In genomic region chr4:112708772-112709171, GRCh38 we compare ENCODE assay signal across 1 cellular context.
TF ChIP-seq lines count a peak whose summit lies in the region.

No MANE protein-coding gene starts in this region.

TF ChIP-seq in GM23338, 12 proteins besides CTCF, POLR2A, EP300 and RAD21 (continued from another document):
- TF ChIP-seq ETS1 (IDR thresholded peaks at IDR 0.05) (no peak), REST (IDR thresholded peaks at IDR 0.05; ENCODE audit: unreplicated experiment) (no peak)
